ENCODE assay signal across 1 cellular context in genomic region chr10:87619705-87620104, GRCh38.
TF ChIP-seq lines count a peak whose summit lies in the region.

No MANE protein-coding gene starts in this region.

TF ChIP-seq in H1, 55 proteins besides CTCF, POLR2A, EP300 and RAD21:
- TF ChIP-seq EGR1 (IDR thresholded peaks at IDR 0.05; ENCODE audit: borderline replicate concordance, low read depth, low read length): no peak
- no peak for TF ChIP-seq BACH1 (IDR thresholded peaks at IDR 0.05; ENCODE audit: low read length)
- TF ChIP-seq RXRA (IDR thresholded peaks at IDR 0.05; ENCODE audit: insufficient read depth, low read depth, low read length): no peak
- no peak for TF ChIP-seq KDM4A (IDR thresholded peaks at IDR 0.05; ENCODE audit: low read depth, low read length, severe bottlenecking)
- TF ChIP-seq RFX5 (IDR thresholded peaks at IDR 0.05; ENCODE audit: borderline replicate concordance, low read depth, low read length): no peak
- TF ChIP-seq BCL11A (IDR thresholded peaks at IDR 0.05; ENCODE audit: low read depth in 2 of 2, low read length in 2 of 2): no peak
- no peak for TF ChIP-seq NRF1 (IDR thresholded peaks at IDR 0.05; ENCODE audit: low read depth, low read length)
